8 cellular contexts compared by ENCODE assay signal in the genomic region with DNA sequence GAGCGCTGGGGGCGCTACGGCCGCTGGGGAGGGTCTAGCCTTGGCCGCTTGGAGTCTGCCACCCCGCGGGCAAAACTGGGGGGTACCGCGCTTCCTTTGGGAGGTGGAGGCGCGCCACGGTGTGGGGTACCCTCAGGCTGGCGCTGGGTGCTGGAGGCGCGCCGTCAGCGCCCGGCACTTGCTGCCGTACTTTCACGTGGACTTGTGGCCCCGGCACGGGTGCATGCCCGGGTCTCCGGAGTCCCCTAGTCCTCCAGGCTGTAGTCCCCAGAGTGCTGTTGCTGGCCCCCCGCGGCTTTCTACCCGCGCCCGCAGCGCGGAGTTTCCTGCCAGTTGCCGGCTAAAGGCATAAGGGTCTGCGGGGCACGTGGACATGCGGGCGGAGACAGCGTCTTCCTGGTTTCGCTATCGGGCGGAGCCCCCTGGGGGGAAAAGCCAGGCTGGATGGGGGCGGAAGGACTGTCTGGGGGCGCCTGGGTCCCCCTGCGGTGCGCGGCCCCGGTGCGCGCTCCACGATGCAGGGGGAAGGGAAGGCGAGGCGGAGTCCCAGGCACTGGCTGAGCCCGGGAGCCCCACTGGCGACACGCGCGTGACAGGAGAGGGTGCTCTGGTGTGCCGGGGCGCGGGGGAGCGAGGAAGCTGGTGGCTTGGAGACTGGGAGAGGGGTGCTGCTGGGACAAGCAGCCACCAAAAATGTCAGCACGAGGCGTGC. TPM values are rescaled to one million over a fixed set of nuclear protein-coding genes. Genes with fewer than 3 reads are reported as not detected.
DNase-seq lines count a peak whose midpoint lies in the region; ATAC-seq and TF ChIP-seq lines count a peak whose summit lies in the region.

No MANE protein-coding gene starts in this region.

- H3K4me3 ChIP-seq in cardiac muscle cell (peak overlapping the region; percentile 51), trophoblast cell (ENCODE audit: low read depth, low read length) (peak overlapping the region; percentile 71), urinary bladder (ENCODE audit: low read depth, low read length) (peak overlapping the region; percentile 83)

- H2BK5ac ChIP-seq in trophoblast cell (ENCODE audit: low read depth, low read length, poor library complexity): no peak overlapping the region

- no peak overlapping the region for H2BK12ac ChIP-seq in trophoblast cell (ENCODE audit: low read length)

- WGBS in trophoblast cell (ENCODE audit: extremely low coverage, insufficient coverage, insufficient read length): no CpG with 5 or more reads among the region's 62 CpGs
- under 1% methylated on average over 62 of the region's 62 CpGs for WGBS in urinary bladder

- no peaks in the 10 kb centered on the region for H3K36me3 Mint-ChIP-seq in activated naive CD4-positive, alpha-beta T cell treated with anti-CD3 and anti-CD28 coated beads, Interleukin-2, amount 10 ng/mL, durations not matched to agents 7 days and 5 days

- peak overlapping the region; percentile 99 for H3K4me2 ChIP-seq in trophoblast cell (ENCODE audit: low read length)

- ATAC-seq in GM18861 (IDR thresholded peaks at IDR 0.05; ENCODE audit: unreplicated experiment) (peak; percentile 17), HG03097 (IDR thresholded peaks at IDR 0.05; ENCODE audit: low FRiP score, unreplicated experiment) (peak; percentile 25)

- no peak overlapping the region for H2AK5ac ChIP-seq in trophoblast cell (ENCODE audit: low read length)

- peaks cover 7% of the 10 kb centered on the region for H3K4me1 Mint-ChIP-seq in activated naive CD4-positive, alpha-beta T cell treated with anti-CD3 and anti-CD28 coated beads, Interleukin-2, amount 10 ng/mL, durations not matched to agents 7 days and 5 days

- peaks cover 14% of the 10 kb centered on the region for H3K27me3 ChIP-seq in cardiac muscle cell
- peaks cover 14% of the 10 kb centered on the region for H3K27me3 ChIP-seq in trophoblast cell (ENCODE audit: insufficient read depth, low read length)

- no peak overlapping the region for H3K9ac ChIP-seq in trophoblast cell (ENCODE audit: low read length)

- H3K36me3 ChIP-seq in cardiac muscle cell: no peaks in the 10 kb centered on the region
- H3K36me3 ChIP-seq in trophoblast cell (ENCODE audit: control insufficient read depth in 1 of 2, insufficient read depth in 2 of 2, low read length in 2 of 2): no peaks in the 10 kb centered on the region
- H3K36me3 ChIP-seq in urinary bladder (ENCODE audit: insufficient read depth): no peaks in the 10 kb centered on the region

- no peak overlapping the region for H3K14ac ChIP-seq in trophoblast cell (ENCODE audit: low read length)

- peak overlapping the region; percentile 85 for H3K27ac Mint-ChIP-seq in activated naive CD4-positive, alpha-beta T cell treated with anti-CD3 and anti-CD28 coated beads, Interleukin-2, amount 10 ng/mL, durations not matched to agents 7 days and 5 days

- CTCF ChIA-PET in activated naive CD4-positive, alpha-beta T cell treated with anti-CD3 and anti-CD28 coated beads, Interleukin-2, amount 10 ng/mL, durations not matched to agents 7 days and 5 days (lab: Charles Lee): interaction anchor here (1.1 kb wide), 1 partner anchor 230 kb away, joined by 3 read pairs; a partner anchor contains a TSS

- peaks cover 3% of the 10 kb centered on the region for H3K79me2 ChIP-seq in trophoblast cell (ENCODE audit: control insufficient read depth, insufficient read depth, low read length, poor library complexity)

- no peaks in the 10 kb centered on the region for H3K9me3 Mint-ChIP-seq in activated naive CD4-positive, alpha-beta T cell treated with anti-CD3 and anti-CD28 coated beads, Interleukin-2, amount 10 ng/mL, durations not matched to agents 7 days and 5 days

- DNase-seq in AML-193 (lab: John Stamatoyannopoulos, UW): peak; percentile 39 to 40
- DNase-seq in RPMI7951 (ENCODE audit: low read depth): peak; percentile 43
- DNase-seq in activated naive CD4-positive, alpha-beta T cell treated with anti-CD3 and anti-CD28 coated beads, Interleukin-2, amount 10 ng/mL, durations not matched to agents 7 days and 5 days: peak; percentile 78
- peak; percentile 30 to 59 for DNase-seq in cardiac muscle cell (ENCODE audit: low read depth in 1 of 2, low spot score in 1 of 2)
- peak; percentile 95 to 96 for DNase-seq in trophoblast cell

- H3K4me3 Mint-ChIP-seq in activated naive CD4-positive, alpha-beta T cell treated with anti-CD3 and anti-CD28 coated beads, Interleukin-2, amount 10 ng/mL, durations not matched to agents 7 days and 5 days: peak overlapping the region; percentile 83

- H3K23ac ChIP-seq in trophoblast cell (ENCODE audit: low read length): no peak overlapping the region

- peak overlapping the region; percentile 54 for H4K8ac ChIP-seq in trophoblast cell (ENCODE audit: low read depth, low read length)

- TF ChIP-seq CTCF in cardiac muscle cell (IDR thresholded peaks at IDR 0.05; ENCODE audit: low read depth, low read length): no peak

- H3K27ac ChIP-seq in cardiac muscle cell (peak overlapping the region; percentile 10), trophoblast cell (ENCODE audit: low read depth, low read length) (no peak overlapping the region), urinary bladder (ENCODE audit: low read depth) (peak overlapping the region; percentile 77)

- H2BK120ac ChIP-seq in trophoblast cell (ENCODE audit: insufficient read depth, low read length, poor library complexity): peak overlapping the region; percentile 15

- H3K4ac ChIP-seq in trophoblast cell (ENCODE audit: low read depth, low read length): no peak overlapping the region

- peaks cover 27% of the 10 kb centered on the region for H3K27me3 Mint-ChIP-seq in activated naive CD4-positive, alpha-beta T cell treated with anti-CD3 and anti-CD28 coated beads, Interleukin-2, amount 10 ng/mL, durations not matched to agents 7 days and 5 days

- H3K18ac ChIP-seq in trophoblast cell (ENCODE audit: low read length): no peak overlapping the region

- H3K4me1 ChIP-seq in cardiac muscle cell (ENCODE audit: low read depth): no peaks in the 10 kb centered on the region
- peaks cover 8 to 14% of the 10 kb centered on the region in 2 experiments for H3K4me1 ChIP-seq in trophoblast cell (ENCODE audit: control insufficient read depth in 1 of 2, insufficient read depth in 2 of 2, low read length in 2 of 2)
- no peaks in the 10 kb centered on the region for H3K4me1 ChIP-seq in urinary bladder (ENCODE audit: insufficient read depth)

- no peak overlapping the region for H4K91ac ChIP-seq in trophoblast cell (ENCODE audit: low read depth, low read length)

- H3K9me3 ChIP-seq in cardiac muscle cell (ENCODE audit: low read depth) (no peaks in the 10 kb centered on the region), trophoblast cell (ENCODE audit: insufficient read depth, low read depth, low read length) (peaks cover 5% of the 10 kb centered on the region)

- no peak overlapping the region for H4K12ac ChIP-seq in trophoblast cell (ENCODE audit: low read depth, low read length)

- peaks cover 7% of the 10 kb centered on the region for H3K79me1 ChIP-seq in trophoblast cell (ENCODE audit: low read length)

- H2AFZ ChIP-seq in trophoblast cell (ENCODE audit: insufficient read depth, low read length, poor library complexity): peak overlapping the region; percentile 74

RNA-seq across cellular contexts. Expression of a gene that starts 0.7 kb away (rescaled TPM):
- 0.36 and 0.49 TPM in 2 replicates for total RNA-seq in RPMI7951 (2014; rRNA removed; shearing (Covaris generic))
- total RNA-seq in cardiac muscle cell (4.2 and 5.4 TPM in 2 replicates), urinary bladder (3.9 TPM)
- polyA plus RNA-seq in cardiac muscle cell (4.1 and 7.9 TPM in 2 replicates), urinary bladder (7.6 TPM)
- 1.1 and 1.2 TPM in 2 replicates for polyA plus RNA-seq in trophoblast cell (2013)

Comparison
In these comparisons a context has a peak if more than half of its experiments do, and no peak if none do; other contexts are left out.
1. DNase-seq: peak in every context shown above with its lines; median percentile 96 in trophoblast cell; 78 in activated naive CD4-positive, alpha-beta T cell treated with anti-CD3 and anti-CD28 coated beads, Interleukin-2, amount 10 ng/mL, durations not matched to agents 7 days and 5 days; 44 in cardiac muscle cell; 43 in RPMI7951; 40 in AML-193.